Comparison of ENCODE assay signal across 34 cellular contexts in the genomic region with DNA sequence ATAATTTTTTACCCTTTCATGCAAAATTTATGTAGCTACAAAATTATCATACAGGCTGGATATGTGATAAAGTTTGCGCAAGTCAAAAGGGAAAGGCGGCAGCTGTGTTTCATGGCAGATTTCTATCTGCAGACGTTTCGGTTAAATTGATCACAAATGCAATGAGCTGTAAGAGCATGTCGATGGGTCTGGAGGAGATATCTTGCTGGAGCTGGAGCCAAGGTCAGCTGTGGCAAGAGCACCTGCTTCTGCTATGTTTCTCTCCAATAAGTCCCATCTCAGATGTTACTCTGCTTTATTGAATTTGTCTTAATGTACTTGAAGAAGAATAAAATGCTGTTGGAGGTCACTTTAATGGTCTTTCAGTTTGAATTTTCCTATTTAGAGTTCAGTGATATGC.
"Had no signal": no experiment of that assay in that cellular context is flagged by ENCODE, and none has a peak within 500 bp of the region (broad histone marks: within the 10 kb centered on the region; RNA-seq: fewer than 3 reads in every experiment).

No MANE protein-coding gene starts in this region.

- DNase-seq: Karpas-422, Kasumi-1, MG63, MM.1S, MV-4-11, NCI-H1048, NCI-H1092, NCI-H1092 treated with DMSO at 0.1 percent for 48 hours, NCI-H1105, NCI-H1105 treated with DMSO at 0.1 percent for 48 hours, NCI-H1417, NCI-H1417 treated with DMSO at 0.1 percent for 48 hours, NCI-H1436, NCI-H1436 treated with DMSO at 0.1 percent for 48 hours, NCI-H146, NCI-H1694, NCI-H1694 treated with DMSO at 0.1 percent for 48 hours, NCI-H187, NCI-H187 treated with DMSO at 0.1 percent for 48 hours, NCI-H1930, NCI-H2029, NCI-H2029 treated with DMSO at 0.1 percent for 48 hours, NCI-H2081, NCI-H2081 treated with DMSO at 0.1 percent for 48 hours, NCI-H2107, NCI-H2171, NCI-H2171 treated with DMSO at 0.1 percent for 48 hours, NCI-H2227 treated with DMSO at 0.1 percent for 48 hours, NCI-H226, NCI-H345, NCI-H446, NCI-H446 treated with DMSO at 0.1 percent for 48 hours, NCI-H510A, NCI-H510A treated with DMSO at 0.1 percent for 48 hours had no signal
